Comparison of ENCODE assay signal across 16 cellular contexts in genomic region chr5:71529682-71530081, GRCh38.
"Had no signal": no experiment of that assay in that cellular context is flagged by ENCODE, and none has a peak within 500 bp of the region (broad histone marks: within the 10 kb centered on the region; RNA-seq: fewer than 3 reads in every experiment).

No MANE protein-coding gene starts in this region.

- ATAC-seq: activated CD4-positive, alpha-beta T cell treated with anti-CD3 and anti-CD28 coated beads for 36 hours; activated T-cell treated with anti-CD3 and anti-CD28 coated beads, Interleukin-2, amount 50 U/mL, for 4 hours; left lung; natural killer cell treated with Interleukin-12 subunit alpha and Interleukin-12 subunit beta and Interleukin-15 and Interleukin-18, amount 100 ng/mL, for 72 hours; stimulated activated memory B cell treated with anti-CD40 and anti-IgM and Interleukin-4, amounts not matched to agents 10 μg/mL and 1 μg/mL and 100 μg/mL, for 72 hours had no signal

- H3K4me1 ChIP-seq: esophagus squamous epithelium had no signal

- H3K4me3 ChIP-seq: coronary artery, esophagus squamous epithelium, left lung, tibial artery had no signal

- H3K27ac ChIP-seq: coronary artery, esophagus squamous epithelium, left lung, tibial artery had no signal

- H3K27me3 ChIP-seq: esophagus squamous epithelium, left lung, tibial artery had no signal

- FAIRE-seq: kidney, urothelium cell line had no signal

- H3K9me3 ChIP-seq: esophagus squamous epithelium, left lung, tibial artery had no signal

- DNase-seq: activated CD4-positive, alpha-beta memory T cell treated with anti-CD3 and anti-CD28 coated beads for 36 hours; activated CD4-positive, alpha-beta T cell treated with anti-CD3 and anti-CD28 coated beads for 36 hours; activated gamma-delta T cell; activated T-cell treated with anti-CD3 and anti-CD28 coated beads, Interleukin-2, amount 50 U/mL, for 4 hours; esophagus squamous epithelium; hypothalamus; kidney; left lung; posterior cingulate gyrus; stimulated activated CD4-positive, alpha-beta T cell treated with anti-CD3 and anti-CD28 coated beads, Interleukin-2, amount 100 ng/mL, for 48 hours; T1000; tibial artery had no signal
